4 cellular contexts compared by ENCODE assay signal in genomic region chr12:21794807-21795595, GRCh38. TPM values are rescaled to one million over a fixed set of nuclear protein-coding genes. Genes with fewer than 3 reads are reported as not detected.
"Had no signal": no experiment of that assay in that cellular context is flagged by ENCODE, and none has a peak within 500 bp of the region (broad histone marks: within the 10 kb centered on the region; RNA-seq: fewer than 3 reads in every experiment).

No MANE protein-coding gene starts in this region.

RNA-seq across cellular contexts. Expression of gene KCNJ8, which starts 20.5 kb away (rescaled TPM):
- total RNA-seq: mononuclear cell, natural killer cell, pulmonary artery endothelial cell had no signal
- polyA plus RNA-seq: immature natural killer cell had no signal
